Comparison of ENCODE assay signal across 7 cellular contexts in the genomic region with DNA sequence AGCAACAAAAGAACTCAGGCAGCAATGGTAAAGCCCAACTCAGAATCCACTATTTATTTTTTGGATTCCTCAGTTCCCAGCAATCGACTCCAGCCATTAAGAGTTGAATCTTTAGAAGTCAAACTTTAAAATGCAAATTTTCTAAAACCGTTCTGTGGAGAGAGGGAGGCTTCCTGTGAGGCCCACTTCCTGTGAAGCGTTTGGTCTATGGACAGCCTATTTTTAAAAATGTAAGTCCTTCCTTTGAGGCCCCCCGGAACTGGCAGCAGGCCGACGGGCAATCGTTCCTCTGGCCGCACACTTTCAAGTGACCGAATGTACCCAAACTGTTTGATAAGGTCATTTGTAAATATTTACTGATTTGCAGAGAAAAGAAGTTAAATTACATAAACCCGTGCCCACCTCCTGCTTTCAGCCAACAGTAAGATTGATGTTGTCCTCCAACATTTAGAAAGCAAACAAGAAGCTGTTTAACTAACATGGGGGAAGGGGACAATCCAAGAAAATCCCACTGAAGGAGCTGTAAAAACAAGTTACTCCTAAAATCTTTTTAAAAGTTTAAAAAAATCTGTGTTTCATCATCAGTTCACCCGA.
DNase-seq lines count a peak whose midpoint lies in the region; ATAC-seq, FAIRE-seq and TF ChIP-seq lines count a peak whose summit lies in the region.

No MANE protein-coding gene starts in this region.

- H3K4me3 ChIP-seq in NT2/D1 (ENCODE audit: insufficient read length, low read depth) (no peak overlapping the region), endocrine pancreas (ENCODE audit: control insufficient read depth, insufficient read depth, low read length) (peak overlapping the region; percentile 41), pancreas (peak overlapping the region in 1 of 4 donors; percentile 6)

- H3K9ac ChIP-seq in NT2/D1 (ENCODE audit: insufficient read length, low read depth) (no peak overlapping the region), endocrine pancreas (ENCODE audit: control insufficient read depth, insufficient read depth, low read length) (no peak overlapping the region)

- H3K4me1 ChIP-seq in NT2/D1 (ENCODE audit: insufficient read depth, insufficient read length) (no peaks in the 10 kb centered on the region), endocrine pancreas (ENCODE audit: control insufficient read depth, insufficient read depth, low read length) (peaks cover 17% of the 10 kb centered on the region), pancreas (peaks cover 12 to 34% (median 26%) of the 10 kb centered on the region in 3 donors)

- FAIRE-seq in pancreas (lab: Jason Lieb, UNC) (no peak), urothelium cell line (lab: Jason Lieb, UNC) (no peak)

- intact Hi-C loops in pancreas (cut with DNase I) = no loop called here

- H3K9me3 ChIP-seq in NT2/D1 (ENCODE audit: insufficient read depth, low read length) (no peaks in the 10 kb centered on the region), endocrine pancreas (ENCODE audit: control insufficient read depth, low read length) (no peaks in the 10 kb centered on the region), pancreas (no peaks in the 10 kb centered on the region)

- TF ChIP-seq CTCF in pancreas (IDR thresholded peaks at IDR 0.05) = no peak

- peak; percentile 53 for ATAC-seq in GM19025 (IDR thresholded peaks at IDR 0.05; ENCODE audit: low read depth, unreplicated experiment)
- ATAC-seq in HG02798 (IDR thresholded peaks at IDR 0.05; ENCODE audit: poor library complexity, unreplicated experiment) = peak; percentile 83
- ATAC-seq in pancreas = peak; percentile 38 to 84 (median 69)
- no peak for ATAC-seq in GM21526 (IDR thresholded peaks at IDR 0.05; ENCODE audit: low FRiP score, unreplicated experiment)

- no peaks in the 10 kb centered on the region for H3K27me3 ChIP-seq in NT2/D1 (ENCODE audit: insufficient read depth, insufficient read length)
- H3K27me3 ChIP-seq in endocrine pancreas (ENCODE audit: control insufficient read depth, insufficient read depth, low read length) = no peaks in the 10 kb centered on the region
- no peaks in the 10 kb centered on the region for H3K27me3 ChIP-seq in pancreas

- 0 to 1% methylated on average over 11 of the region's 11 CpGs for WGBS in pancreas, 2 donors

- peak; percentile 49 for DNase-seq in NT2/D1 (ENCODE audit: low read depth, low spot score)
- DNase-seq in pancreas = peak in 5 of 6 donors; percentile 50 to 77 (median 59)
- no peak for DNase-seq in urothelium cell line (ENCODE audit: low spot score)

- peaks cover 28% of the 10 kb centered on the region for H3K36me3 ChIP-seq in NT2/D1 (ENCODE audit: insufficient read depth, insufficient read length, low read length)
- H3K36me3 ChIP-seq in endocrine pancreas (ENCODE audit: control insufficient read depth, insufficient read depth, low read length) = no peaks in the 10 kb centered on the region
- H3K36me3 ChIP-seq in pancreas = no peaks in the 10 kb centered on the region

- peak overlapping the region in 3 of 4 donors; percentile 47 to 73 (median 50) for H3K27ac ChIP-seq in pancreas
